1 cellular context compared by ENCODE assay signal in genomic region chr6:47083586-47084047, GRCh38.
TF ChIP-seq lines count a peak whose summit lies in the region.

No MANE protein-coding gene starts in this region.

TF ChIP-seq in HepG2, 621 proteins besides CTCF, POLR2A, EP300 and RAD21 (continued from another document and continues in another):
- TF ChIP-seq, protein P1, sequence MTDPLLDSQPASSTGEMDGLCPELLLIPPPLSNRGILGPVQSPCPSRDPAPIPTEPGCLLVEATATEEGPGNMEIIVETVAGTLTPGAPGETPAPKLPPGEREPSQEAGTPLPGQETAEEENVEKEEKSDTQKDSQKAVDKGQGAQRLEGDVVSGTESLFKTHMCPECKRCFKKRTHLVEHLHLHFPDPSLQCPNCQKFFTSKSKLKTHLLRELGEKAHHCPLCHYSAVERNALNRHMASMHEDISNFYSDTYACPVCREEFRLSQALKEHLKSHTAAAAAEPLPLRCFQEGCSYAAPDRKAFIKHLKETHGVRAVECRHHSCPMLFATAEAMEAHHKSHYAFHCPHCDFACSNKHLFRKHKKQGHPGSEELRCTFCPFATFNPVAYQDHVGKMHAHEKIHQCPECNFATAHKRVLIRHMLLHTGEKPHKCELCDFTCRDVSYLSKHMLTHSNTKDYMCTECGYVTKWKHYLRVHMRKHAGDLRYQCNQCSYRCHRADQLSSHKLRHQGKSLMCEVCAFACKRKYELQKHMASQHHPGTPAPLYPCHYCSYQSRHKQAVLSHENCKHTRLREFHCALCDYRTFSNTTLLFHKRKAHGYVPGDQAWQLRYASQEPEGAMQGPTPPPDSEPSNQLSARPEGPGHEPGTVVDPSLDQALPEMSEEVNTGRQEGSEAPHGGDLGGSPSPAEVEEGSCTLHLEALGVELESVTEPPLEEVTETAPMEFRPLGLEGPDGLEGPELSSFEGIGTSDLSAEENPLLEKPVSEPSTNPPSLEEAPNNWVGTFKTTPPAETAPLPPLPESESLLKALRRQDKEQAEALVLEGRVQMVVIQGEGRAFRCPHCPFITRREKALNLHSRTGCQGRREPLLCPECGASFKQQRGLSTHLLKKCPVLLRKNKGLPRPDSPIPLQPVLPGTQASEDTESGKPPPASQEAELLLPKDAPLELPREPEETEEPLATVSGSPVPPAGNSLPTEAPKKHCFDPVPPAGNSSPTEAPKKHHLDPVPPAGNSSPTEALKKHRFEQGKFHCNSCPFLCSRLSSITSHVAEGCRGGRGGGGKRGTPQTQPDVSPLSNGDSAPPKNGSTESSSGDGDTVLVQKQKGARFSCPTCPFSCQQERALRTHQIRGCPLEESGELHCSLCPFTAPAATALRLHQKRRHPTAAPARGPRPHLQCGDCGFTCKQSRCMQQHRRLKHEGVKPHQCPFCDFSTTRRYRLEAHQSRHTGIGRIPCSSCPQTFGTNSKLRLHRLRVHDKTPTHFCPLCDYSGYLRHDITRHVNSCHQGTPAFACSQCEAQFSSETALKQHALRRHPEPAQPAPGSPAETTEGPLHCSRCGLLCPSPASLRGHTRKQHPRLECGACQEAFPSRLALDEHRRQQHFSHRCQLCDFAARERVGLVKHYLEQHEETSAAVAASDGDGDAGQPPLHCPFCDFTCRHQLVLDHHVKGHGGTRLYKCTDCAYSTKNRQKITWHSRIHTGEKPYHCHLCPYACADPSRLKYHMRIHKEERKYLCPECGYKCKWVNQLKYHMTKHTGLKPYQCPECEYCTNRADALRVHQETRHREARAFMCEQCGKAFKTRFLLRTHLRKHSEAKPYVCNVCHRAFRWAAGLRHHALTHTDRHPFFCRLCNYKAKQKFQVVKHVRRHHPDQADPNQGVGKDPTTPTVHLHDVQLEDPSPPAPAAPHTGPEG (CRISPR knock-in tag; IDR thresholded peaks at IDR 0.05) = no peak
- TF ChIP-seq ZNF251 (CRISPR knock-in tag; IDR thresholded peaks at IDR 0.05) (no peak), ZNF180 (CRISPR knock-in tag; IDR thresholded peaks at IDR 0.05; ENCODE audit: borderline replicate concordance, low read depth) (no peak), HNF4A (CRISPR knock-in tag; IDR thresholded peaks at IDR 0.05) (peak; percentile 76), ZNF3 (CRISPR knock-in tag; IDR thresholded peaks at IDR 0.05) (no peak), ZZZ3 (CRISPR knock-in tag; IDR thresholded peaks at IDR 0.05; ENCODE audit: borderline replicate concordance) (no peak), ZNF768 (CRISPR knock-in tag; IDR thresholded peaks at IDR 0.05) (no peak), TERF1 (CRISPR knock-in tag; IDR thresholded peaks at IDR 0.05) (no peak), ZIK1 (CRISPR knock-in tag; IDR thresholded peaks at IDR 0.05; ENCODE audit: borderline replicate concordance, low read depth) (no peak), ZSCAN25 (CRISPR knock-in tag; IDR thresholded peaks at IDR 0.05) (no peak), MED8 (CRISPR knock-in tag; IDR thresholded peaks at IDR 0.05; ENCODE audit: insufficient replicate concordance) (peak; percentile 55), KIAA2018 (CRISPR knock-in tag; IDR thresholded peaks at IDR 0.05; ENCODE audit: borderline replicate concordance) (no peak), FOSL2 (CRISPR knock-in tag; IDR thresholded peaks at IDR 0.05) (peak; percentile 30), ATM (IDR thresholded peaks at IDR 0.05; ENCODE audit: borderline replicate concordance) (no peak), HNF1B (CRISPR knock-in tag; IDR thresholded peaks at IDR 0.05) (no peak), EHMT2 (IDR thresholded peaks at IDR 0.05; ENCODE audit: borderline replicate concordance, low read depth, low read length) (no peak), LCORL (IDR thresholded peaks at IDR 0.05) (no peak), LCORL (CRISPR knock-in tag; IDR thresholded peaks at IDR 0.05) (peak; percentile 93), ZNF569 (CRISPR knock-in tag; IDR thresholded peaks at IDR 0.05; ENCODE audit: borderline replicate concordance) (no peak), KDM5B (CRISPR knock-in tag; IDR thresholded peaks at IDR 0.05; ENCODE audit: borderline replicate concordance) (no peak), ZSCAN9 (CRISPR knock-in tag; IDR thresholded peaks at IDR 0.05; ENCODE audit: borderline replicate concordance) (0 out of 2 replicates have a peak, but pooled peaks have one; percentile 27), ZNF546 (CRISPR knock-in tag; conservative IDR thresholded peaks at IDR 0.05) (no peak), SIN3A (IDR thresholded peaks at IDR 0.05; ENCODE audit: borderline replicate concordance, low read depth, low read length) (peak; percentile 72; the same call in 1 of the 2 replicates), IKZF4 (CRISPR knock-in tag; IDR thresholded peaks at IDR 0.05; ENCODE audit: borderline replicate concordance, low read depth, not compliant biosample characterization) (no peak), NCOR1 (IDR thresholded peaks at IDR 0.05; ENCODE audit: borderline replicate concordance, low read length) (no peak), SP2 (CRISPR knock-in tag; IDR thresholded peaks at IDR 0.05) (no peak), KMT2B (CRISPR knock-in tag; IDR thresholded peaks at IDR 0.05) (no peak), JARID2 (CRISPR knock-in tag; IDR thresholded peaks at IDR 0.05; ENCODE audit: insufficient replicate concordance) (no peak), FOXC1 (CRISPR knock-in tag; IDR thresholded peaks at IDR 0.05; ENCODE audit: borderline replicate concordance) (peak; percentile 37; the same call in 1 of the 2 replicates), SRSF1 (optimal IDR thresholded peaks at IDR 0.05; ENCODE audit: low read depth, low read length) (no peak), CSRNP1 (CRISPR knock-in tag; IDR thresholded peaks at IDR 0.05) (no peak), KLF15 (CRISPR knock-in tag; IDR thresholded peaks at IDR 0.05; ENCODE audit: borderline replicate concordance) (no peak), ZSCAN31 (CRISPR knock-in tag; IDR thresholded peaks at IDR 0.05; ENCODE audit: low read depth) (no peak)
- TF ChIP-seq, protein P2, sequence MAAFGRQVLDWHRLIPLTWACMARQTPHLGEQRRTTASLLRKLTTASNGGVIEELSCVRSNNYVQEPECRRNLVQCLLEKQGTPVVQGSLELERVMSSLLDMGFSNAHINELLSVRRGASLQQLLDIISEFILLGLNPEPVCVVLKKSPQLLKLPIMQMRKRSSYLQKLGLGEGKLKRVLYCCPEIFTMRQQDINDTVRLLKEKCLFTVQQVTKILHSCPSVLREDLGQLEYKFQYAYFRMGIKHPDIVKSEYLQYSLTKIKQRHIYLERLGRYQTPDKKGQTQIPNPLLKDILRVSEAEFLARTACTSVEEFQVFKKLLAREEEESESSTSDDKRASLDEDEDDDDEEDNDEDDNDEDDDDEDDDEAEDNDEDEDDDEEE (CRISPR knock-in tag; IDR thresholded peaks at IDR 0.05) = no peak
- TF ChIP-seq, protein P3, sequence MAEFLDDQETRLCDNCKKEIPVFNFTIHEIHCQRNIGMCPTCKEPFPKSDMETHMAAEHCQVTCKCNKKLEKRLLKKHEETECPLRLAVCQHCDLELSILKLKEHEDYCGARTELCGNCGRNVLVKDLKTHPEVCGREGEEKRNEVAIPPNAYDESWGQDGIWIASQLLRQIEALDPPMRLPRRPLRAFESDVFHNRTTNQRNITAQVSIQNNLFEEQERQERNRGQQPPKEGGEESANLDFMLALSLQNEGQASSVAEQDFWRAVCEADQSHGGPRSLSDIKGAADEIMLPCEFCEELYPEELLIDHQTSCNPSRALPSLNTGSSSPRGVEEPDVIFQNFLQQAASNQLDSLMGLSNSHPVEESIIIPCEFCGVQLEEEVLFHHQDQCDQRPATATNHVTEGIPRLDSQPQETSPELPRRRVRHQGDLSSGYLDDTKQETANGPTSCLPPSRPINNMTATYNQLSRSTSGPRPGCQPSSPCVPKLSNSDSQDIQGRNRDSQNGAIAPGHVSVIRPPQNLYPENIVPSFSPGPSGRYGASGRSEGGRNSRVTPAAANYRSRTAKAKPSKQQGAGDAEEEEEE (CRISPR knock-in tag; IDR thresholded peaks at IDR 0.05; ENCODE audit: borderline replicate concordance) = no peak
- TF ChIP-seq, protein P4, sequence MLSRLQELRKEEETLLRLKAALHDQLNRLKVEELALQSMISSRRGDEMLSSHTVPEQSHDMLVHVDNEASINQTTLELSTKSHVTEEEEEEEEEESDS (CRISPR knock-in tag; IDR thresholded peaks at IDR 0.05; ENCODE audit: borderline replicate concordance) = no peak
- TF ChIP-seq, protein P5, sequence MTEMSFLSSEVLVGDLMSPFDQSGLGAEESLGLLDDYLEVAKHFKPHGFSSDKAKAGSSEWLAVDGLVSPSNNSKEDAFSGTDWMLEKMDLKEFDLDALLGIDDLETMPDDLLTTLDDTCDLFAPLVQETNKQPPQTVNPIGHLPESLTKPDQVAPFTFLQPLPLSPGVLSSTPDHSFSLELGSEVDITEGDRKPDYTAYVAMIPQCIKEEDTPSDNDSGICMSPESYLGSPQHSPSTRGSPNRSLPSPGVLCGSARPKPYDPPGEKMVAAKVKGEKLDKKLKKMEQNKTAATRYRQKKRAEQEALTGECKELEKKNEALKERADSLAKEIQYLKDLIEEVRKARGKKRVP (CRISPR knock-in tag; IDR thresholded peaks at IDR 0.05) = peak in 1 of 2 experiments; percentile 33; a peak in 1 of 4 replicates
